In the genomic region with DNA sequence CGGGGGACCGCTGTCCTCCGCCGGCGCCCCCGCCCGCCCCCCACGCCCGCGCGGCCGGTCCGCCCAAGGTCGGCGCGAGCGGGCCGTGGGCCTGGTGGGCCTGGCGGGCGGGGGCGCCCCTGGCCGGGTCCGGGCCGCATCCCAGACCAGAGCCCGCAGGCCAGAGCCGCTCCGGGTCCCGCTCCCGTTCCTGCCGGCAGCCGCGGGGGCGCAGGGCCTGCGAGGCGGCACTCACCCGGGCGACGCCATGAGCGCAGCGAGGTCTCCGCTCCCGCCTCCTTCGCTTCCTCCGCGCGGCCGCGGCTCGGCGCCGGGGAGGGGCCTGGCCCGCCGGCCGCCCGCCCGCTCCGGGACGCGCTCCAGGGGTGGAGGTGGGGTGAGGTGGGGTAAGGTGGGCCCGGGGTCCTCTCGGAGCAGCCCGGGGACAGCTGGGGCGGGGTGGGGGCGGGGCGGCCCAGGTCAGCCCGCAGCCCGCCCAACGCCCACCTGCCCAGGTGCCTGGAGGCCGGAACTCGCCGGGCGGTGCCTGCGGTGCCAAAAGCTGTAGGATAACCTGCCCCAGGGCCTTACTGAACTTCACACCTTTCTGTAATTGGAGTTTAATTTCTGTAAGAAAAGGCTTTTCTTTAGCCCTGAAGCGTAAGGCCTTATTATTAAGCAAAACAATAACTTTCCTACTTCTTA, we compare ENCODE assay signal across 8 cellular contexts. TPM values are rescaled to one million over a fixed set of nuclear protein-coding genes. Genes with fewer than 3 reads are reported as not detected.
DNase-seq lines count a peak whose midpoint lies in the region; ATAC-seq and FAIRE-seq lines count a peak whose summit lies in the region.

A gene with protein sequence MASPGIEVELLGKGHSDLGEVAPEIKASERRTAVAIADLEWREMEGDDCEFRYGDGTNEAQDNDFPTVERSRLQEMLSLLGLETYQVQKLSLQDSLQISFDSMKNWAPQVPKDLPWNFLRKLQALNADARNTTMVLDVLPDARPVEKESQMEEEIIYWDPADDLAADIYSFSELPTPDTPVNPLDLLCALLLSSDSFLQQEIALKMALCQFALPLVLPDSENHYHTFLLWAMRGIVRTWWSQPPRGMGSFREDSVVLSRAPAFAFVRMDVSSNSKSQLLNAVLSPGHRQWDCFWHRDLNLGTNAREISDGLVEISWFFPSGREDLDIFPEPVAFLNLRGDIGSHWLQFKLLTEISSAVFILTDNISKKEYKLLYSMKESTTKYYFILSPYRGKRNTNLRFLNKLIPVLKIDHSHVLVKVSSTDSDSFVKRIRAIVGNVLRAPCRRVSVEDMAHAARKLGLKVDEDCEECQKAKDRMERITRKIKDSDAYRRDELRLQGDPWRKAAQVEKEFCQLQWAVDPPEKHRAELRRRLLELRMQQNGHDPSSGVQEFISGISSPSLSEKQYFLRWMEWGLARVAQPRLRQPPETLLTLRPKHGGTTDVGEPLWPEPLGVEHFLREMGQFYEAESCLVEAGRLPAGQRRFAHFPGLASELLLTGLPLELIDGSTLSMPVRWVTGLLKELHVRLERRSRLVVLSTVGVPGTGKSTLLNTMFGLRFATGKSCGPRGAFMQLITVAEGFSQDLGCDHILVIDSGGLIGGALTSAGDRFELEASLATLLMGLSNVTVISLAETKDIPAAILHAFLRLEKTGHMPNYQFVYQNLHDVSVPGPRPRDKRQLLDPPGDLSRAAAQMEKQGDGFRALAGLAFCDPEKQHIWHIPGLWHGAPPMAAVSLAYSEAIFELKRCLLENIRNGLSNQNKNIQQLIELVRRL (minus strand): TSS at position 270 of the 684 bp plus-strand sequence. CDS start 21 bp downstream, at position 249.

- H3K9ac ChIP-seq in ES-I3 (ENCODE audit: low read depth, low read length): peak within 1 kb of the TSS; percentile 67

- 0 to 1% (median 0%) methylated on average over 30 to 74 of the region's 74 CpGs for WGBS in small intestine, 3 donors

- ATAC-seq in GM21529 (IDR thresholded peaks at IDR 0.05; ENCODE audit: unreplicated experiment): peak; percentile 86

- no peaks in the 10 kb centered on the region for H3K36me3 ChIP-seq in ES-I3 (ENCODE audit: insufficient read depth, low read length)
- H3K36me3 ChIP-seq in KOPT-K1 (ENCODE audit: insufficient read depth, low read length): no peaks in the 10 kb centered on the region
- no peaks in the 10 kb centered on the region for H3K36me3 ChIP-seq in small intestine (ENCODE audit: control insufficient read depth in 2 of 2, insufficient read depth in 2 of 2, low read length in 2 of 2)

- FAIRE-seq in small intestine (lab: Jason Lieb, UNC): no peak

- peak within 1 kb of the TSS; percentile 86 to 96 for H3K4me3 ChIP-seq in small intestine (ENCODE audit: low read depth in 1 of 2, low read length in 2 of 2)

- in situ Hi-C loops in T47D (cut with HindIII; ENCODE audit: low pct_unique_long_range_greater_than_20kb, low sequenced_read_pairs): no loop called here

- DNase-seq in UCSD-AML1 (lab: John Stamatoyannopoulos, UW; ENCODE audit: unreplicated experiment) (peak; percentile 23), T47D (ENCODE audit: low read depth in 1 of 2, low spot score in 1 of 2) (peak; percentile 61 to 89), iPS-NIHi11 (ENCODE audit: low spot score) (peak; percentile 87), small intestine (peak; percentile 58), NCI-H1694 treated with DMSO at 0.1 percent for 48 hours (lab: John Stamatoyannopoulos, UW) (no peak)

- H3K4me1 ChIP-seq in ES-I3 (ENCODE audit: insufficient read depth, low read length) (peaks cover 23% of the 10 kb centered on the region), small intestine (ENCODE audit: control insufficient read depth in 2 of 2, insufficient read depth in 1 of 2, low read depth in 1 of 2, low read length in 1 of 2) (peaks cover 2 to 10% of the 10 kb centered on the region in 2 donors)

- no peaks in the 10 kb centered on the region for H3K9me3 ChIP-seq in ES-I3 (ENCODE audit: control insufficient read depth, insufficient read depth, low read length)
- H3K9me3 ChIP-seq in KOPT-K1 (ENCODE audit: insufficient read depth, low read length, poor library complexity, severe bottlenecking): no peaks in the 10 kb centered on the region
- no peaks in the 10 kb centered on the region for H3K9me3 ChIP-seq in small intestine (ENCODE audit: control insufficient read depth, low read depth)

- H3K27ac ChIP-seq in KOPT-K1 (ENCODE audit: low read depth, low read length, poor library complexity, severe bottlenecking) (peak within 1 kb of the TSS; percentile 61), small intestine (ENCODE audit: low read depth in 1 of 2, low read length in 1 of 2) (peak within 1 kb of the TSS; percentile 98)

- no peaks in the 10 kb centered on the region for H3K27me3 ChIP-seq in small intestine (ENCODE audit: control insufficient read depth in 2 of 2, insufficient read depth in 2 of 2, low read length in 2 of 2)

RNA-seq across cellular contexts. Expression of the gene that starts here (rescaled TPM):
- polyA plus RNA-seq in small intestine: 10 to 100 TPM; 22.5 to 56.4 (median 47.3) TPM
